ENCODE assay signal across 9 cellular contexts in genomic region chr15:99385865-99386264, GRCh38.
DNase-seq lines count a peak whose midpoint lies in the region; ATAC-seq, FAIRE-seq and TF ChIP-seq lines count a peak whose summit lies in the region.
"Had no signal": no experiment of that assay in that cellular context is flagged by ENCODE, and none has a peak within 500 bp of the region (broad histone marks: within the 10 kb centered on the region; RNA-seq: fewer than 3 reads in every experiment).

No MANE protein-coding gene starts in this region.

- H4K8ac ChIP-seq in IMR-90 (ENCODE audit: low read depth in 2 of 2, low read length in 2 of 2): no peak overlapping the region

- BruUV-seq in IMR-90 (replicated peaks; lab: Mats Ljungman, UMichigan): no TSS peak

- H2BK5ac ChIP-seq in IMR-90 (ENCODE audit: low read depth, low read length, poor library complexity, severe bottlenecking): no peak overlapping the region

- H3K4me3 ChIP-seq in IMR-90 (ENCODE audit: insufficient read depth, low read depth, low read length) (no peak overlapping the region), astrocyte (ENCODE audit: insufficient read depth, low read depth, low read length) (no peak overlapping the region), thyroid gland (replicated peaks in 1 of 3) (no peak overlapping the region), BE2C (ENCODE audit: low read depth, low read length) (no peak overlapping the region)

- H3K4me2 ChIP-seq in IMR-90 (ENCODE audit: low read depth, low read length): no peak overlapping the region
- no peak overlapping the region for H3K4me2 ChIP-seq in astrocyte (ENCODE audit: low read length)

- H3K23ac ChIP-seq in IMR-90 (ENCODE audit: low read depth, low read length): no peak overlapping the region

- peaks cover 3% of the 10 kb centered on the region; the same call in 1 of the 2 replicates for H3K9me1 ChIP-seq in IMR-90 (ENCODE audit: insufficient read depth, low read length)

- dilution Hi-C loops in IMR-90 (cut with HindIII; ENCODE audit: low sequenced_read_pairs, unreplicated experiment): no loop called here

- H3K27ac Mint-ChIP-seq in astrocyte (ENCODE audit: unreplicated experiment): no peak overlapping the region
- H3K27ac Mint-ChIP-seq: natural killer cell treated with Interleukin-12 subunit alpha and Interleukin-12 subunit beta and Interleukin-15 and Interleukin-18, amount 100 ng/mL, for 72 hours had no signal

- H4K5ac ChIP-seq in IMR-90 (ENCODE audit: low read depth, low read length): no peak overlapping the region

- no peak for TF ChIP-seq RAD21 in IMR-90 (IDR thresholded peaks at IDR 0.05; ENCODE audit: low read length)

- H3K4me3 Mint-ChIP-seq in astrocyte (ENCODE audit: unreplicated experiment): no peak overlapping the region
- H3K4me3 Mint-ChIP-seq in activated T-cell treated with anti-CD3 and anti-CD28 coated beads, Interleukin-2, amount 50 U/mL, for 4 hours: no peak overlapping the region
- H3K4me3 Mint-ChIP-seq: natural killer cell treated with Interleukin-12 subunit alpha and Interleukin-12 subunit beta and Interleukin-15 and Interleukin-18, amount 100 ng/mL, for 72 hours had no signal

- DNase-seq in IMR-90: peak; percentile 52
- DNase-seq in astrocyte (ENCODE audit: low read depth): peak; percentile 49
- peak; percentile 64 for DNase-seq in iris pigment epithelial cell (ENCODE audit: low read depth)
- peak; percentile 81 to 88 for DNase-seq in thyroid gland
- no peak for DNase-seq in BE2C
- DNase-seq in activated T-cell treated with anti-CD3 and anti-CD28 coated beads, Interleukin-2, amount 50 U/mL, for 4 hours: no peak
- DNase-seq: activated T-cell treated with anti-CD3 and anti-CD28 coated beads, Interleukin-2, amount 50 U/mL, for 48 hours had no signal

- H2BK120ac ChIP-seq in IMR-90 (ENCODE audit: low read depth, low read length): no peak overlapping the region

- H3K4ac ChIP-seq in IMR-90 (ENCODE audit: low read depth, low read length): no peak overlapping the region

- POLR2A ChIA-PET in IMR-90 (lab: Charles Lee; ENCODE audit: unreplicated experiment): no interaction called here

- intact Hi-C loops in IMR-90 (cut with micrococcal nuclease): no loop called here
- intact Hi-C loops in thyroid gland (cut with DNase I): no loop called here

- ATAC-seq in IMR-90 (ENCODE audit: low read depth): peak; percentile 94
- ATAC-seq in activated T-cell treated with anti-CD3 and anti-CD28 coated beads, Interleukin-2, amount 50 U/mL, for 4 hours: no peak
- no peak for ATAC-seq in GM18873 (IDR thresholded peaks at IDR 0.05; ENCODE audit: low FRiP score, unreplicated experiment)
- ATAC-seq: natural killer cell treated with Interleukin-12 subunit alpha and Interleukin-12 subunit beta and Interleukin-15 and Interleukin-18, amount 100 ng/mL, for 72 hours had no signal

- CTCF ChIA-PET in IMR-90 (lab: Yijun Ruan, JAX): interaction anchor here (0.7 to 1.7 kb wide), 4 partner anchors 10 to 379 kb away, joined by 3 to 6 read pairs (median 4); no protein-coding TSS in a partner anchor

- H2AFZ ChIP-seq in IMR-90 (replicated peaks; ENCODE audit: low read length, poor library complexity) (peak overlapping the region; percentile 64), astrocyte (ENCODE audit: low read depth, low read length) (no peak overlapping the region)

- H3K36me3 Mint-ChIP-seq in astrocyte (ENCODE audit: low read depth, unreplicated experiment): peaks cover 20% of the 10 kb centered on the region
- H3K36me3 Mint-ChIP-seq in activated T-cell treated with anti-CD3 and anti-CD28 coated beads, Interleukin-2, amount 50 U/mL, for 4 hours (ENCODE audit: insufficient read depth): peaks cover 12% of the 10 kb centered on the region

- H3K79me2 ChIP-seq in astrocyte (ENCODE audit: insufficient read depth, low read length): no peaks in the 10 kb centered on the region

- H2BK15ac ChIP-seq in IMR-90 (ENCODE audit: low read depth, low read length): no peak overlapping the region

- no peaks in the 10 kb centered on the region for H4K20me1 ChIP-seq in IMR-90 (ENCODE audit: insufficient read depth, low read length)
- H4K20me1 ChIP-seq in astrocyte (ENCODE audit: insufficient read depth, low read length): no peaks in the 10 kb centered on the region

- H3K9ac ChIP-seq in IMR-90 (ENCODE audit: low read depth, low read length) (no peak overlapping the region), astrocyte (ENCODE audit: low read length) (no peak overlapping the region)

- no peak overlapping the region for H3K56ac ChIP-seq in IMR-90 (ENCODE audit: extremely low read depth, insufficient read depth, low read length)

- H3K79me1 ChIP-seq in IMR-90 (ENCODE audit: low read depth in 1 of 2, low read length in 2 of 2): no peaks in the 10 kb centered on the region

- no peak overlapping the region for H2AK5ac ChIP-seq in IMR-90 (ENCODE audit: low read depth, low read length)

- no peaks in the 10 kb centered on the region for H3K36me3 ChIP-seq in IMR-90 (ENCODE audit: control insufficient read depth, insufficient read depth, low read length)
- no peaks in the 10 kb centered on the region for H3K36me3 ChIP-seq in astrocyte (ENCODE audit: insufficient read depth, low read length)
- no peaks in the 10 kb centered on the region for H3K36me3 ChIP-seq in thyroid gland
- no peaks in the 10 kb centered on the region; the same call in 1 of the 2 replicates for H3K36me3 ChIP-seq in BE2C

- TF ChIP-seq CTCF in IMR-90 (conservative IDR thresholded peaks at IDR 0.05; ENCODE audit: low read depth, low read length): no peak
- TF ChIP-seq CTCF in astrocyte (IDR thresholded peaks at IDR 0.05; ENCODE audit: insufficient read depth, low read depth, low read length): no peak
- TF ChIP-seq CTCF in thyroid gland (IDR thresholded peaks at IDR 0.05): peak in 1 of 6 experiments; percentile 7
- no peak for TF ChIP-seq CTCF in BE2C (IDR thresholded peaks at IDR 0.05; ENCODE audit: low read depth, low read length)

- no peak overlapping the region for H3K18ac ChIP-seq in IMR-90 (ENCODE audit: low read depth, low read length)

- no peak overlapping the region for H4K91ac ChIP-seq in IMR-90 (ENCODE audit: insufficient read depth, low read depth, low read length)

- H3K27me3 ChIP-seq in IMR-90 (ENCODE audit: control insufficient read depth, insufficient read depth, low read length): no peaks in the 10 kb centered on the region
- no peaks in the 10 kb centered on the region for H3K27me3 ChIP-seq in astrocyte (ENCODE audit: insufficient read depth, low read length)
- no peaks in the 10 kb centered on the region for H3K27me3 ChIP-seq in thyroid gland
- no peaks in the 10 kb centered on the region for H3K27me3 ChIP-seq in BE2C

- H2AK9ac ChIP-seq in IMR-90 (replicated peaks; ENCODE audit: low read depth, low read length, poor library complexity): no peak overlapping the region

- no peak for TF ChIP-seq POLR2A in IMR-90 (IDR thresholded peaks at IDR 0.05; ENCODE audit: low read depth, low read length)
- no peak for TF ChIP-seq POLR2A in thyroid gland (IDR thresholded peaks at IDR 0.05)

- H3K9me3 ChIP-seq in IMR-90 (ENCODE audit: control insufficient read depth, insufficient read depth, low read length): no peaks in the 10 kb centered on the region
- H3K9me3 ChIP-seq in astrocyte (ENCODE audit: insufficient read depth, low read depth, low read length): no peaks in the 10 kb centered on the region
- H3K9me3 ChIP-seq in thyroid gland: no peaks in the 10 kb centered on the region
- no peaks in the 10 kb centered on the region for H3K9me3 ChIP-seq in BE2C

- H3K27ac ChIP-seq in IMR-90 (ENCODE audit: insufficient read depth, low read length) (no peak overlapping the region), astrocyte (ENCODE audit: low read depth, low read length) (no peak overlapping the region), thyroid gland (no peak overlapping the region)

- in situ Hi-C loops in IMR-90 (cut with MboI; ENCODE audit: low sequenced_read_pairs): no loop called here

- H3K4me1 Mint-ChIP-seq in astrocyte (ENCODE audit: low read depth, unreplicated experiment): peaks cover 7% of the 10 kb centered on the region
- H3K4me1 Mint-ChIP-seq in activated T-cell treated with anti-CD3 and anti-CD28 coated beads, Interleukin-2, amount 50 U/mL, for 4 hours (ENCODE audit: low read depth): peaks cover 21% of the 10 kb centered on the region

- no peaks in the 10 kb centered on the region for H3K27me3 Mint-ChIP-seq in astrocyte (ENCODE audit: low read depth, unreplicated experiment)
- no peaks in the 10 kb centered on the region for H3K27me3 Mint-ChIP-seq in activated T-cell treated with anti-CD3 and anti-CD28 coated beads, Interleukin-2, amount 50 U/mL, for 4 hours (ENCODE audit: low read depth)
- H3K27me3 Mint-ChIP-seq: natural killer cell treated with Interleukin-12 subunit alpha and Interleukin-12 subunit beta and Interleukin-15 and Interleukin-18, amount 100 ng/mL, for 72 hours had no signal

- 0 out of 2 replicates have a peak overlapping the region, but pooled peaks have one; percentile 9 for H3K14ac ChIP-seq in IMR-90 (replicated peaks; ENCODE audit: low read depth, low read length)

- H3K9me3 Mint-ChIP-seq in astrocyte (ENCODE audit: unreplicated experiment): peaks cover 8% of the 10 kb centered on the region
- no peaks in the 10 kb centered on the region for H3K9me3 Mint-ChIP-seq in activated T-cell treated with anti-CD3 and anti-CD28 coated beads, Interleukin-2, amount 50 U/mL, for 4 hours
- H3K9me3 Mint-ChIP-seq: natural killer cell treated with Interleukin-12 subunit alpha and Interleukin-12 subunit beta and Interleukin-15 and Interleukin-18, amount 100 ng/mL, for 72 hours had no signal

- WGBS in IMR-90 (ENCODE audit: extremely low coverage in 2 of 2, insufficient read length in 1 of 2), 2 experiments: 24% methylated on average over 2 of the region's 3 CpGs; no CpG with 5 or more reads in 1 of the 2 experiments
- WGBS in thyroid gland, 2 donors: 10 to 25% methylated on average over 3 of the region's 3 CpGs

- H3K4me1 ChIP-seq in IMR-90 (ENCODE audit: control insufficient read depth, insufficient read depth, low read length): peaks cover 8% of the 10 kb centered on the region
- peaks cover 6% of the 10 kb centered on the region for H3K4me1 ChIP-seq in astrocyte (ENCODE audit: insufficient read depth, low read length)
- H3K4me1 ChIP-seq in thyroid gland: peaks cover 0 to 15% of the 10 kb centered on the region in 2 donors
- no peaks in the 10 kb centered on the region; the same call in 1 of the 2 replicates for H3K4me1 ChIP-seq in BE2C

- FAIRE-seq in astrocyte (lab: Jason Lieb, UNC): no peak

- H2BK20ac ChIP-seq in IMR-90 (ENCODE audit: low read depth, low read length): no peak overlapping the region

TF ChIP-seq in IMR-90, 13 proteins besides CTCF, POLR2A, EP300 and RAD21 (continues in another document):
- TF ChIP-seq SMC3 (IDR thresholded peaks at IDR 0.05; ENCODE audit: low read depth, low read length) (no peak), USF2 (IDR thresholded peaks at IDR 0.05; ENCODE audit: low read depth, low read length) (no peak), MAZ (IDR thresholded peaks at IDR 0.05; ENCODE audit: borderline replicate concordance, low read depth, low read length) (no peak)

Comparison
In these comparisons a context has a peak if more than half of its experiments do, and no peak if none do; other contexts are left out.
1. DNase-seq: peak in IMR-90 (single experiment), astrocyte (single experiment), iris pigment epithelial cell (single experiment) and thyroid gland (2 of 2); none in BE2C (single experiment) and activated T-cell treated with anti-CD3 and anti-CD28 coated beads, Interleukin-2, amount 50 U/mL, for 4 hours (single experiment).